In genomic region chr1:50970508-50970885, GRCh38 we compare ENCODE assay signal across 8 cellular contexts. TPM values are rescaled to one million over a fixed set of nuclear protein-coding genes. Genes with fewer than 3 reads are reported as not detected.
DNase-seq lines count a peak whose midpoint lies in the region; ATAC-seq and TF ChIP-seq lines count a peak whose summit lies in the region.

No MANE protein-coding gene starts in this region.

- peak overlapping the region; percentile 93 to 97 for H3K4me3 Mint-ChIP-seq in activated T-cell treated with anti-CD3 and anti-CD28 coated beads, Interleukin-2, amount 50 U/mL, for 72 hours
- H3K4me3 Mint-ChIP-seq in activated T-helper 2 cell treated with anti-CD3 and anti-CD28 coated beads, Interferon-gamma antibody, Interleukin-2, Interleukin-4, amounts not matched to agents 10 μg/mL and 5 μg/mL and 100 μg/mL, durations not matched to agents 14 hours and 24 hours and 36 hours (ENCODE audit: low read depth) = peak overlapping the region; percentile 93

- H3K27me3 Mint-ChIP-seq in activated T-cell treated with anti-CD3 and anti-CD28 coated beads, Interleukin-2, amount 50 U/mL, for 72 hours (ENCODE audit: low read depth) = peaks cover 37% of the 10 kb centered on the region
- H3K27me3 Mint-ChIP-seq in activated T-helper 2 cell treated with anti-CD3 and anti-CD28 coated beads, Interferon-gamma antibody, Interleukin-2, Interleukin-4, amounts not matched to agents 10 μg/mL and 5 μg/mL and 100 μg/mL, durations not matched to agents 14 hours and 24 hours and 36 hours (ENCODE audit: low read depth) = peaks cover 24% of the 10 kb centered on the region

- peaks cover 4 to 6% of the 10 kb centered on the region in 2 donors for H3K36me3 Mint-ChIP-seq in activated T-cell treated with anti-CD3 and anti-CD28 coated beads, Interleukin-2, amount 50 U/mL, for 72 hours (ENCODE audit: insufficient read depth in 2 of 2)
- H3K36me3 Mint-ChIP-seq in activated T-helper 2 cell treated with anti-CD3 and anti-CD28 coated beads, Interferon-gamma antibody, Interleukin-2, Interleukin-4, amounts not matched to agents 10 μg/mL and 5 μg/mL and 100 μg/mL, durations not matched to agents 14 hours and 24 hours and 36 hours (ENCODE audit: low read depth) = peaks cover 41% of the 10 kb centered on the region

- TF ChIP-seq EP300 in tibial nerve (IDR thresholded peaks at IDR 0.05) = no peak

- TF ChIP-seq POLR2A in lower leg skin (IDR thresholded peaks at IDR 0.05) (no peak), tibial nerve (IDR thresholded peaks at IDR 0.05) (no peak)

- TF ChIP-seq CTCF in lower leg skin (IDR thresholded peaks at IDR 0.05) = no peak
- no peak for TF ChIP-seq CTCF in tibial nerve (IDR thresholded peaks at IDR 0.05)

- H3K9me3 ChIP-seq in tibial nerve = no peaks in the 10 kb centered on the region

- no peak for DNase-seq in activated T-cell treated with anti-CD3 and anti-CD28 coated beads, Interleukin-2, amount 50 U/mL, for 72 hours
- no peak for DNase-seq in activated T-cell treated with anti-CD3 and anti-CD28 coated beads, Interleukin-2, amount 50 U/mL, for 1 hour
- no peak for DNase-seq in activated T-helper 2 cell treated with anti-CD3 and anti-CD28 coated beads, Interferon-gamma antibody, Interleukin-2, Interleukin-4, amounts not matched to agents 10 μg/mL and 5 μg/mL and 100 μg/mL, durations not matched to agents 14 hours and 24 hours and 36 hours (ENCODE audit: low spot score)
- DNase-seq in lower leg skin (ENCODE audit: low spot score in 2 of 2) = no peak
- DNase-seq in tibial nerve (ENCODE audit: low spot score in 2 of 2) = no peak
- no peak for DNase-seq in NCI-H774 (lab: John Stamatoyannopoulos, UW)
- no peak for DNase-seq in NCI-H2171 treated with DMSO at 0.1 percent for 48 hours (lab: John Stamatoyannopoulos, UW)

- intact Hi-C loops in activated T-helper 2 cell treated with anti-CD3 and anti-CD28 coated beads, Interferon-gamma antibody, Interleukin-2, Interleukin-4, amounts not matched to agents 10 μg/mL and 5 μg/mL and 100 μg/mL, durations not matched to agents 14 hours and 24 hours and 36 hours (cut with micrococcal nuclease) = loop anchor here (5.0 to 10.0 kb wide), 4 partner anchors 197 to 574 kb away; no protein-coding TSS in a partner anchor
- intact Hi-C loops in lower leg skin (cut with DNase I; ENCODE audit: low total_unique reads) = no loop called here

- WGBS in lower leg skin, 2 donors = 6% methylated on average over 6 of the region's 6 CpGs
- WGBS in tibial nerve, 2 donors = 9 to 10% methylated on average over 6 of the region's 6 CpGs

- H3K9me3 Mint-ChIP-seq in activated T-cell treated with anti-CD3 and anti-CD28 coated beads, Interleukin-2, amount 50 U/mL, for 72 hours = no peaks in the 10 kb centered on the region
- no peaks in the 10 kb centered on the region for H3K9me3 Mint-ChIP-seq in activated T-helper 2 cell treated with anti-CD3 and anti-CD28 coated beads, Interferon-gamma antibody, Interleukin-2, Interleukin-4, amounts not matched to agents 10 μg/mL and 5 μg/mL and 100 μg/mL, durations not matched to agents 14 hours and 24 hours and 36 hours

- H3K4me3 ChIP-seq in lower leg skin (ENCODE audit: low read depth, poor library complexity, severe bottlenecking) (peak overlapping the region; percentile 71), tibial nerve (peak overlapping the region; percentile 74 to 87 (median 76))

- H3K27ac Mint-ChIP-seq in activated T-cell treated with anti-CD3 and anti-CD28 coated beads, Interleukin-2, amount 50 U/mL, for 72 hours = peak overlapping the region; percentile 1
- peak overlapping the region; percentile 79 for H3K27ac Mint-ChIP-seq in activated T-helper 2 cell treated with anti-CD3 and anti-CD28 coated beads, Interferon-gamma antibody, Interleukin-2, Interleukin-4, amounts not matched to agents 10 μg/mL and 5 μg/mL and 100 μg/mL, durations not matched to agents 14 hours and 24 hours and 36 hours

- H3K4me1 ChIP-seq in tibial nerve = peaks cover 0 to 27% (median 6%) of the 10 kb centered on the region in 4 donors

- H3K27ac ChIP-seq in tibial nerve = peak overlapping the region; percentile 92 to 98 (median 98)

- H3K4me1 Mint-ChIP-seq in activated T-cell treated with anti-CD3 and anti-CD28 coated beads, Interleukin-2, amount 50 U/mL, for 72 hours (ENCODE audit: low read depth) = peaks cover 33% of the 10 kb centered on the region
- H3K4me1 Mint-ChIP-seq in activated T-helper 2 cell treated with anti-CD3 and anti-CD28 coated beads, Interferon-gamma antibody, Interleukin-2, Interleukin-4, amounts not matched to agents 10 μg/mL and 5 μg/mL and 100 μg/mL, durations not matched to agents 14 hours and 24 hours and 36 hours (ENCODE audit: low read depth) = peaks cover 28% of the 10 kb centered on the region

- H3K27me3 ChIP-seq in tibial nerve = peaks cover 0 to 7% of the 10 kb centered on the region in 2 donors

- H3K36me3 ChIP-seq in tibial nerve = no peaks in the 10 kb centered on the region

- ATAC-seq in activated T-cell treated with anti-CD3 and anti-CD28 coated beads, Interleukin-2, amount 50 U/mL, for 72 hours (replicated peaks in 1 of 2) = no peak
- ATAC-seq in HG03097 (IDR thresholded peaks at IDR 0.05; ENCODE audit: low FRiP score, unreplicated experiment) = no peak

RNA-seq across cellular contexts. Expression of gene CDKN2C, which starts 0.5 kb away (rescaled TPM):
- total RNA-seq in activated T-cell treated with anti-CD3 and anti-CD28 coated beads, Interleukin-2, amount 50 U/mL, for 72 hours = 10 to 100 TPM; 11.2 to 13.7 TPM
- total RNA-seq in activated T-helper 2 cell treated with anti-CD3 and anti-CD28 coated beads, Interferon-gamma antibody, Interleukin-2, Interleukin-4, amounts not matched to agents 10 μg/mL and 5 μg/mL and 100 μg/mL, durations not matched to agents 14 hours and 24 hours and 36 hours = 14.5 and 15.1 TPM in 2 replicates
- 10 to 100 TPM; 10.1 to 20.0 (median 16.2) TPM for total RNA-seq in lower leg skin
- total RNA-seq in tibial nerve = 10 to 100 TPM; 16.1 to 30.2 (median 28.5) TPM

RNA-seq across cellular contexts. Expression of gene FAF1, which starts 10.4 kb away (rescaled TPM):
- total RNA-seq in activated T-cell treated with anti-CD3 and anti-CD28 coated beads, Interleukin-2, amount 50 U/mL, for 72 hours = 10 to 100 TPM; 65.7 to 83.0 TPM
- total RNA-seq in activated T-helper 2 cell treated with anti-CD3 and anti-CD28 coated beads, Interferon-gamma antibody, Interleukin-2, Interleukin-4, amounts not matched to agents 10 μg/mL and 5 μg/mL and 100 μg/mL, durations not matched to agents 14 hours and 24 hours and 36 hours = 59.7 and 65.3 TPM in 2 replicates
- total RNA-seq in lower leg skin (10 to 100 TPM; 33.8 to 55.8 (median 45.6) TPM), tibial nerve (10 to 100 TPM; 25.1 to 55.7 (median 38.8) TPM)
